8 cellular contexts compared by ENCODE assay signal in genomic region chr2:218009191-218010114, GRCh38. TPM values are rescaled to one million over a fixed set of nuclear protein-coding genes. Genes with fewer than 3 reads are reported as not detected.
DNase-seq lines count a peak whose midpoint lies in the region; ATAC-seq and TF ChIP-seq lines count a peak whose summit lies in the region.

No MANE protein-coding gene starts in this region.

- no peak for DNase-seq in activated CD4-positive, alpha-beta T cell treated with anti-CD3 and anti-CD28 coated beads, Interleukin-2, amount 10 ng/mL, durations not matched to agents 24 days and 14 days
- DNase-seq in activated CD4-positive, alpha-beta T cell treated with anti-CD3 and anti-CD28 coated beads, Interleukin-2, amount 50 U/mL, for 1 hour, result no peak
- DNase-seq in kidney epithelial cell (ENCODE audit: low read depth) (no peak), thoracic aorta (ENCODE audit: low spot score) (no peak), putamen (ENCODE audit: low spot score) (no peak)
- DNase-seq in stimulated activated CD8-positive, alpha-beta memory T cell treated with anti-CD3 and anti-CD28 coated beads, Interleukin-4, amount 100 ng/mL, for 48 hours, result no peak

- peaks cover 24% of the 10 kb centered on the region for H3K27me3 ChIP-seq in kidney epithelial cell (ENCODE audit: control insufficient read depth, insufficient read depth, low read length)
- no peaks in the 10 kb centered on the region for H3K27me3 ChIP-seq in thoracic aorta (replicated peaks; ENCODE audit: insufficient read depth)

- peak overlapping the region; percentile 72 for H3K4me3 Mint-ChIP-seq in activated CD4-positive, alpha-beta T cell treated with anti-CD3 and anti-CD28 coated beads, Interleukin-2, amount 10 ng/mL, durations not matched to agents 24 days and 14 days
- H3K4me3 Mint-ChIP-seq in brain, result peak overlapping the region; percentile 79 to 89 (median 86)

- H3K36me3 Mint-ChIP-seq in activated CD4-positive, alpha-beta T cell treated with anti-CD3 and anti-CD28 coated beads, Interleukin-2, amount 10 ng/mL, durations not matched to agents 24 days and 14 days (ENCODE audit: low read depth), result no peaks in the 10 kb centered on the region
- no peaks in the 10 kb centered on the region for H3K36me3 Mint-ChIP-seq in brain

- no peak for TF ChIP-seq CTCF in brain (conservative IDR thresholded peaks at IDR 0.05)
- no peak for TF ChIP-seq CTCF in kidney epithelial cell (IDR thresholded peaks at IDR 0.05; ENCODE audit: insufficient read depth, low read length, poor library complexity, severe bottlenecking)
- TF ChIP-seq CTCF in thoracic aorta (IDR thresholded peaks at IDR 0.05), result no peak

- H3K4me1 Mint-ChIP-seq in activated CD4-positive, alpha-beta T cell treated with anti-CD3 and anti-CD28 coated beads, Interleukin-2, amount 10 ng/mL, durations not matched to agents 24 days and 14 days, result peaks cover 13% of the 10 kb centered on the region
- H3K4me1 Mint-ChIP-seq in brain, result peaks cover 78% of the 10 kb centered on the region

- peak overlapping the region; percentile 54 for H3K4me3 ChIP-seq in kidney epithelial cell (ENCODE audit: low read depth, low read length)
- peak overlapping the region; percentile 84 for H3K4me3 ChIP-seq in thoracic aorta

- no peaks in the 10 kb centered on the region for H3K9me3 ChIP-seq in thoracic aorta

- peaks cover 19 to 61% of the 10 kb centered on the region in 2 donors for H3K4me1 ChIP-seq in thoracic aorta (ENCODE audit: control insufficient read depth in 1 of 2, low read depth in 2 of 2)

- no peak overlapping the region for H3K27ac Mint-ChIP-seq in activated CD4-positive, alpha-beta T cell treated with anti-CD3 and anti-CD28 coated beads, Interleukin-2, amount 10 ng/mL, durations not matched to agents 24 days and 14 days
- peak overlapping the region; percentile 37 to 86 (median 64) for H3K27ac Mint-ChIP-seq in brain

- H3K36me3 ChIP-seq in kidney epithelial cell (ENCODE audit: control insufficient read depth, insufficient read depth, low read length) (no peaks in the 10 kb centered on the region), thoracic aorta (no peaks in the 10 kb centered on the region)

- H3K27me3 Mint-ChIP-seq in activated CD4-positive, alpha-beta T cell treated with anti-CD3 and anti-CD28 coated beads, Interleukin-2, amount 10 ng/mL, durations not matched to agents 24 days and 14 days, result peaks cover 40% of the 10 kb centered on the region
- peaks cover 5% of the 10 kb centered on the region for H3K27me3 Mint-ChIP-seq in brain

- intact Hi-C loops in activated CD4-positive, alpha-beta T cell treated with anti-CD3 and anti-CD28 coated beads, Interleukin-2, amount 10 ng/mL, durations not matched to agents 24 days and 14 days (cut with micrococcal nuclease), result no loop called here

- no peak for ATAC-seq in thoracic aorta (ENCODE audit: insufficient number of reproducible peaks, low FRiP score, low read depth)
- ATAC-seq in GM18517 (IDR thresholded peaks at IDR 0.05; ENCODE audit: unreplicated experiment), result no peak

- no peaks in the 10 kb centered on the region for H3K9me3 Mint-ChIP-seq in activated CD4-positive, alpha-beta T cell treated with anti-CD3 and anti-CD28 coated beads, Interleukin-2, amount 10 ng/mL, durations not matched to agents 24 days and 14 days
- peaks cover 0 to 3% (median 0%) of the 10 kb centered on the region in 5 experiments for H3K9me3 Mint-ChIP-seq in brain

- no peak overlapping the region for H3K27ac ChIP-seq in thoracic aorta

RNA-seq across cellular contexts. Expression of gene TNS1, which starts 6.7 kb away (rescaled TPM):
- total RNA-seq in activated CD4-positive, alpha-beta T cell treated with anti-CD3 and anti-CD28 coated beads, Interleukin-2, amount 10 ng/mL, durations not matched to agents 24 days and 14 days, result 0.70 and 1.3 TPM in 2 replicates
- 23.1 TPM for polyA plus RNA-seq in brain (ENCODE audit: insufficient read depth, low read depth, low replicate concordance)
- total RNA-seq in kidney epithelial cell (54.5 and 70.6 TPM in 2 replicates), thoracic aorta (1,000 to 10,000 TPM; 1,836 to 2,296 TPM)

RNA-seq across cellular contexts. Expression of gene RUFY4, which starts 59.6 kb away (rescaled TPM):
- total RNA-seq in activated CD4-positive, alpha-beta T cell treated with anti-CD3 and anti-CD28 coated beads, Interleukin-2, amount 10 ng/mL, durations not matched to agents 24 days and 14 days, result 0.52 and 1.8 TPM in 2 replicates
- polyA plus RNA-seq in brain (ENCODE audit: insufficient read depth, low read depth, low replicate concordance), result not detected
- total RNA-seq in kidney epithelial cell, result not detected in 2 replicates
- under 1 TPM in 1 of 2 donors, not detected in 1; 0.68 TPM for total RNA-seq in thoracic aorta

Comparison
In these comparisons a context has a peak if more than half of its experiments do, and no peak if none do; other contexts are left out.
1. RNA of gene TNS1, which starts 6.7 kb away (total RNA-seq): 1,836 to 2,296 TPM in thoracic aorta; 54.5 to 70.6 TPM in kidney epithelial cell and 0.70 to 1.3 TPM in activated CD4-positive, alpha-beta T cell treated with anti-CD3 and anti-CD28 coated beads, Interleukin-2, amount 10 ng/mL, durations not matched to agents 24 days and 14 days; every median in the first group is over 10 times any median in the second.